ENCODE assay signal across 8 cellular contexts in the genomic region with DNA sequence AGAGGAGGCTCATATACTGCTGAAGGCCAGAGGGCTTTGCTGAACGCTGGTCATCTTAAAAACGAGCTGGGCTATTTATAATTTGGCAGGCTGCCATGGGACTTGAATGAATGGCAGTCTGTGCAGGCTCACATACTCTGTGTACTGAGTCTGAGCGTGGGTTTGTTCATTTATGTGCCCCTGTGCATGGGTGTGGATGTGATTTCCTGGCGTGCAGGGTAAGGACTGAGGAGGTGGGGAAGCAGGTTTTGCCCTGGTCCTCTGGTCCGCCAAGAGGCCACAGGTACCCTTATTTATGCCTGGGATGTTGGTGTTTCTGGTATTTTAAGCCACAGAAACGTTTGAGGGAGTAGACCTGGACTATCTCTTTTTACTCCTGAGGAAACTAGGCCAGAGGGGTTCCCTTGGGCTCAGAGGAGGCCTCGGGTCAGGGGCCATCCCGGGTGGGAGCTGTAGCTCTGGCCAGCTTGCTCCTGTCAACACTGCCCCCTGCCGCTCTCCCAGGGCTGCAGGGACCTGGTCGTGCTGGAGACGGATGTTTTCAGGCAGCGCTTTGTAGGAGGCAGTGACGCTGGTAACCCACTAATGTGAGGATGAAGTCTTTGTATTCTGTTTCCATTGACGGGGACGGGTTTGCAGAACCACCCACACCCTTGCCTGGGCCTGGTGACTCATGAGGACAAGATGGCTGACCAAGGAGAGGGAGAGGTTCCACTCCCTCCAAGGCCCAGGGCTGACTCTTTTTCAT.
DNase-seq lines count a peak whose midpoint lies in the region; ATAC-seq and TF ChIP-seq lines count a peak whose summit lies in the region.

No MANE protein-coding gene starts in this region.

- H3K4me3 Mint-ChIP-seq in nephron progenitor cell: peak overlapping the region; percentile 8

- no peaks in the 10 kb centered on the region for H3K36me3 ChIP-seq in PC-3 (ENCODE audit: low read depth, low read length)

- TF ChIP-seq CTCF in PC-3 (conservative IDR thresholded peaks at IDR 0.05; ENCODE audit: low read depth, low read length) (peak; percentile 29; the same call in 1 of the 2 replicates), nephron progenitor cell (IDR thresholded peaks at IDR 0.05) (peak; percentile 61)

- CTCF ChIA-PET in PC-3 (lab: Charles Lee): interaction anchor here (0.6 to 1.1 kb wide), 2 partner anchors 75 to 198 kb away, joined by 5 to 6 read pairs; no protein-coding TSS in a partner anchor

- POLR2A ChIA-PET in PC-3 (lab: Charles Lee; ENCODE audit: unreplicated experiment): no interaction called here

- H3K9me2 ChIP-seq in PC-3 (replicated peaks; ENCODE audit: low read length): no peaks in the 10 kb centered on the region

- H3F3A ChIP-seq in PC-3 (ENCODE audit: low read length, unreplicated experiment): peaks cover 5% of the 10 kb centered on the region

- H3K27ac Mint-ChIP-seq in nephron progenitor cell: peak overlapping the region; percentile 93

- no TSS peak for BruUV-seq in PC-3 (replicated peaks; lab: Mats Ljungman, UMichigan)

- no peak overlapping the region for H3K9ac ChIP-seq in PC-3 (ENCODE audit: low read length)

- DNase-seq in DMS153 treated with DMSO at 0.1 percent for 48 hours (lab: John Stamatoyannopoulos, UW; ENCODE audit: unreplicated experiment): peak; percentile 70
- DNase-seq in PC-3: peak; percentile 70
- peak; percentile 14 to 59 for DNase-seq in activated T-helper 1 cell treated with anti-CD3 and anti-CD28 coated beads, Interleukin-2, amount 50 U/mL, for 16 hours (ENCODE audit: low read depth in 1 of 2, low spot score in 1 of 2)
- peak; percentile 52 for DNase-seq in fibroblast of gingiva (ENCODE audit: low read depth)
- DNase-seq in nephron progenitor cell: peak; percentile 74
- peak; percentile 82 for DNase-seq in stimulated activated naive CD4-positive, alpha-beta T cell treated with Interleukin-2 at 50 U/mL for 16 hours (lab: John Stamatoyannopoulos, UW)
- DNase-seq in NCI-H524 treated with DMSO at 0.1 percent for 48 hours (lab: John Stamatoyannopoulos, UW): no peak

- ATAC-seq in HG02884 (IDR thresholded peaks at IDR 0.05; ENCODE audit: unreplicated experiment) (peak; percentile 64), PC-3 (peak; percentile 47)

- H3K27ac ChIP-seq in PC-3 (ENCODE audit: low read length): peak overlapping the region; percentile 27

- intact Hi-C loops in PC-3 (cut with micrococcal nuclease): loop anchor here (5.0 kb wide), 1 partner anchor 183 kb away; a partner anchor contains a TSS

- H2AFZ ChIP-seq in PC-3 (ENCODE audit: low read length): no peak overlapping the region

- no peak overlapping the region for H3K4me2 ChIP-seq in PC-3 (ENCODE audit: low read length)

- H3K9me3 Mint-ChIP-seq in nephron progenitor cell: no peaks in the 10 kb centered on the region

- H3K27me3 ChIP-seq in PC-3 (ENCODE audit: low read length): no peaks in the 10 kb centered on the region

- peaks cover 38% of the 10 kb centered on the region for H3K4me1 ChIP-seq in PC-3 (ENCODE audit: insufficient read depth, low read length)

- no peak overlapping the region for H3K4me3 ChIP-seq in PC-3 (ENCODE audit: low read length)

- peaks cover 21% of the 10 kb centered on the region for H3K36me3 Mint-ChIP-seq in nephron progenitor cell (ENCODE audit: low read depth)

- no peaks in the 10 kb centered on the region for H3K9me3 ChIP-seq in PC-3 (ENCODE audit: low read length)

- no peaks in the 10 kb centered on the region for H3K79me2 ChIP-seq in PC-3 (ENCODE audit: low read length)

- H4K20me1 ChIP-seq in PC-3 (ENCODE audit: low read length): no peaks in the 10 kb centered on the region

- peaks cover 7% of the 10 kb centered on the region for H3K27me3 Mint-ChIP-seq in nephron progenitor cell (ENCODE audit: low read depth, poor library complexity)

- peaks cover 99% of the 10 kb centered on the region for H3K4me1 Mint-ChIP-seq in nephron progenitor cell
